ENCODE assay signal across 18 cellular contexts in genomic region chr11:16770016-16770415, GRCh38.
"Had no signal": no experiment of that assay in that cellular context is flagged by ENCODE, and none has a peak within 500 bp of the region (broad histone marks: within the 10 kb centered on the region; RNA-seq: fewer than 3 reads in every experiment).

No MANE protein-coding gene starts in this region.

- DNase-seq: cerebellar nuclear complex; cortex of kidney; effector memory CD8-positive, alpha-beta T cell; erythroblast; kidney; mesendoderm; natural killer cell; occipital lobe; pancreas; sigmoid colon; stimulated activated CD4-positive, alpha-beta T cell treated with anti-CD3 and anti-CD28 coated beads, Interleukin-2, amount 100 ng/mL, for 24 hours; stimulated activated CD4-positive, alpha-beta T cell treated with anti-CD3 and anti-CD28 coated beads, Interleukin-4, amount 100 ng/mL, for 24 hours; stimulated activated naive CD4-positive, alpha-beta T cell treated with Interleukin-2 at 50 U/mL for 16 hours; stomach; thyroid gland; trophoblast cell had no signal

- H3K4me3 ChIP-seq: pancreas, sigmoid colon, stomach, thyroid gland had no signal

- ATAC-seq: effector memory CD8-positive, alpha-beta T cell; left lobe of liver; natural killer cell; pancreas; stimulated activated effector memory CD8-positive, alpha-beta T cell treated with anti-CD3 and anti-CD28 coated beads, Interleukin-12 subunit alpha, Interleukin-12 subunit beta, amount 100 ng/mL, for 72 hours had no signal

- H3K36me3 ChIP-seq: pancreas, sigmoid colon, thyroid gland had no signal

- H3K27me3 ChIP-seq: pancreas, sigmoid colon, stomach, thyroid gland had no signal
